23 cellular contexts compared by ENCODE assay signal in genomic region chr19:1612114-1613086, GRCh38. TPM values are rescaled to one million over a fixed set of nuclear protein-coding genes. Genes with fewer than 3 reads are reported as not detected.
"Had no signal": no experiment of that assay in that cellular context is flagged by ENCODE, and none has a peak within 500 bp of the region (broad histone marks: within the 10 kb centered on the region; RNA-seq: fewer than 3 reads in every experiment).

No MANE protein-coding gene starts in this region.

- ATAC-seq: activated CD8-positive, alpha-beta T cell treated with anti-CD3 and anti-CD28 coated beads, Interleukin-2, amount 10 ng/mL, durations not matched to agents 7 days and 5 days; gastrocnemius medialis; left lung; naive thymus-derived CD4-positive, alpha-beta T cell; sciatic nerve; stimulated activated memory B cell treated with anti-CD40 and anti-IgM and Interleukin-4, amounts not matched to agents 10 μg/mL and 1 μg/mL and 100 μg/mL, for 72 hours had no signal

- DNase-seq: activated CD4-positive, alpha-beta T cell treated with anti-CD3 and anti-CD28 coated beads, Interleukin-2, amount 10 ng/mL, durations not matched to agents 7 days and 5 days; activated CD4-positive, CD25-positive, alpha-beta regulatory T cell treated with anti-CD3 and anti-CD28 coated beads, Interleukin-2, amount 50 U/mL, for 72 hours; activated CD8-positive, alpha-beta T cell treated with anti-CD3 and anti-CD28 coated beads, Interleukin-2, amount 10 ng/mL, durations not matched to agents 7 days and 5 days; adrenal gland; cortex of kidney; endodermal cell; esophagus squamous epithelium; gastrocnemius medialis; hippocampal formation; kidney glomerular epithelial cell; naive thymus-derived CD4-positive, alpha-beta T cell; posterior cingulate gyrus; small intestine; stimulated activated CD4-positive, alpha-beta T cell treated with anti-CD3 and anti-CD28 coated beads, Interleukin-2, amount 100 ng/mL, for 24 hours; transverse colon; uterus; WERI-Rb-1 had no signal

- H3K27ac ChIP-seq: adrenal gland, esophagus squamous epithelium, gastrocnemius medialis, left lung, transverse colon, uterus, WERI-Rb-1 had no signal

- H3K9me3 ChIP-seq: adrenal gland, esophagus squamous epithelium, gastrocnemius medialis, left lung, transverse colon, uterus had no signal

- H3K4me3 ChIP-seq: adrenal gland, esophagus squamous epithelium, gastrocnemius medialis, left lung, lung, transverse colon, uterus had no signal

- H3K27me3 ChIP-seq: adrenal gland, esophagus squamous epithelium, gastrocnemius medialis, left lung, transverse colon, uterus had no signal

- H3K4me1 ChIP-seq: adrenal gland, gastrocnemius medialis, uterus had no signal

- H3K36me3 ChIP-seq: uterus had no signal

- FAIRE-seq: astrocyte, small intestine, TTC549 had no signal

RNA-seq across cellular contexts. Expression of gene MEX3D, which starts 44.3 kb away (rescaled TPM):
- polyA plus RNA-seq: naive thymus-derived CD4-positive, alpha-beta T cell had no signal
